ENCODE assay signal across 21 cellular contexts in genomic region chr12:9037431-9037830, GRCh38. TPM values are rescaled to one million over a fixed set of nuclear protein-coding genes. Genes with fewer than 3 reads are reported as not detected.
DNase-seq lines count a peak whose midpoint lies in the region; ATAC-seq and TF ChIP-seq lines count a peak whose summit lies in the region.
"Had no signal": no experiment of that assay in that cellular context is flagged by ENCODE, and none has a peak within 500 bp of the region (broad histone marks: within the 10 kb centered on the region; RNA-seq: fewer than 3 reads in every experiment).

No MANE protein-coding gene starts in this region.

- no peak overlapping the region for H3K27ac ChIP-seq in CD8-positive, alpha-beta T cell (ENCODE audit: low read depth, low read length)
- H3K27ac ChIP-seq: BLaER1 treated with 17β-estradiol and CSF1 and Interleukin-3, amounts not matched to agents 10 nM and 100 nM had no signal

- CTCF ChIA-PET in activated CD8-positive, alpha-beta T cell treated with anti-CD3 and anti-CD28 coated beads for 36 hours (lab: Charles Lee): interaction anchor here (1.0 to 6.7 kb wide), 10 partner anchors 9 to 380 kb away, joined by 3 to 173 read pairs (median 5); partner anchors contain the start of gene M6PR
- CTCF ChIA-PET in activated CD8-positive, alpha-beta T cell treated with anti-CD3 and anti-CD28 coated beads, Interleukin-2, amount 10 ng/mL, durations not matched to agents 7 days and 5 days (lab: Charles Lee): interaction anchor here (1.1 to 10.0 kb wide), 10 partner anchors 10 to 493 kb away, joined by 3 to 238 read pairs (median 4); partner anchors contain the start of gene M6PR
- CTCF ChIA-PET in CD8-positive, alpha-beta T cell (lab: Charles Lee): interaction anchor here (1.0 to 10.4 kb wide), 10 partner anchors 9 to 147 kb away, joined by 3 to 195 read pairs (median 8); partner anchors contain the start of gene M6PR

- H3K36me3 ChIP-seq in CD8-positive, alpha-beta T cell (ENCODE audit: insufficient read depth, low read length): no peaks in the 10 kb centered on the region
- H3K36me3 ChIP-seq: BLaER1 treated with 17β-estradiol and CSF1 and Interleukin-3, amounts not matched to agents 10 nM and 100 nM; MG63 had no signal

- intact Hi-C loops in activated CD8-positive, alpha-beta T cell treated with anti-CD3 and anti-CD28 coated beads for 36 hours (cut with micrococcal nuclease): no loop called here
- intact Hi-C loops in CD8-positive, alpha-beta T cell (cut with DNase I, micrococcal nuclease): loop anchor here (1.0 to 5.0 kb wide), 2 partner anchors 12 to 45 kb away; no protein-coding TSS in a partner anchor

- no peak overlapping the region for H3K4me3 ChIP-seq in CD8-positive, alpha-beta T cell (ENCODE audit: low read depth, low read length)
- H3K4me3 ChIP-seq: BLaER1 treated with 17β-estradiol and CSF1 and Interleukin-3, amounts not matched to agents 10 nM and 100 nM; MG63 had no signal

- H3K4me3 Mint-ChIP-seq in activated CD8-positive, alpha-beta T cell treated with anti-CD3 and anti-CD28 coated beads for 36 hours: no peak overlapping the region
- no peak overlapping the region for H3K4me3 Mint-ChIP-seq in activated CD8-positive, alpha-beta T cell treated with anti-CD3 and anti-CD28 coated beads, Interleukin-2, amount 10 ng/mL, durations not matched to agents 7 days and 5 days
- no peak overlapping the region for H3K4me3 Mint-ChIP-seq in CD8-positive, alpha-beta T cell
- H3K4me3 Mint-ChIP-seq in stimulated activated effector memory CD8-positive, alpha-beta T cell treated with anti-CD3 and anti-CD28 coated beads, Interleukin-12 subunit alpha, Interleukin-12 subunit beta, amount 100 ng/mL, for 72 hours: no peak overlapping the region

- H3K9me3 Mint-ChIP-seq in activated CD8-positive, alpha-beta T cell treated with anti-CD3 and anti-CD28 coated beads for 36 hours: peaks cover 2% of the 10 kb centered on the region
- no peaks in the 10 kb centered on the region for H3K9me3 Mint-ChIP-seq in activated CD8-positive, alpha-beta T cell treated with anti-CD3 and anti-CD28 coated beads, Interleukin-2, amount 10 ng/mL, durations not matched to agents 7 days and 5 days (ENCODE audit: insufficient read depth)
- H3K9me3 Mint-ChIP-seq in CD8-positive, alpha-beta T cell: no peaks in the 10 kb centered on the region
- H3K9me3 Mint-ChIP-seq in stimulated activated effector memory CD8-positive, alpha-beta T cell treated with anti-CD3 and anti-CD28 coated beads, Interleukin-12 subunit alpha, Interleukin-12 subunit beta, amount 100 ng/mL, for 72 hours: no peaks in the 10 kb centered on the region

- POLR2A ChIA-PET in activated CD8-positive, alpha-beta T cell treated with anti-CD3 and anti-CD28 coated beads for 36 hours (lab: Charles Lee): interaction anchor here (0.8 to 3.9 kb wide), 6 partner anchors 10 to 90 kb away, joined by 3 to 30 read pairs (median 4); partner anchors contain the start of gene M6PR
- POLR2A ChIA-PET in activated CD8-positive, alpha-beta T cell treated with anti-CD3 and anti-CD28 coated beads, Interleukin-2, amount 10 ng/mL, durations not matched to agents 7 days and 5 days (lab: Charles Lee): interaction anchor here (1.4 kb wide), 1 partner anchor 10 kb away, joined by 4 read pairs; no protein-coding TSS in a partner anchor
- POLR2A ChIA-PET in CD8-positive, alpha-beta T cell (lab: Charles Lee): interaction anchor here (1.4 to 1.9 kb wide), 2 partner anchors 10 to 88 kb away, joined by 7 to 11 read pairs; partner anchors contain the start of gene M6PR

- peaks cover 42% of the 10 kb centered on the region for H3K4me1 ChIP-seq in CD8-positive, alpha-beta T cell (ENCODE audit: insufficient read depth, low read length)

- ATAC-seq in activated CD8-positive, alpha-beta T cell treated with anti-CD3 and anti-CD28 coated beads for 36 hours: no peak
- ATAC-seq in activated CD8-positive, alpha-beta T cell treated with anti-CD3 and anti-CD28 coated beads, Interleukin-2, amount 10 ng/mL, durations not matched to agents 7 days and 5 days: no peak
- no peak for ATAC-seq in CD8-positive, alpha-beta T cell
- peak; percentile 61 for ATAC-seq in stimulated activated effector memory CD8-positive, alpha-beta T cell treated with anti-CD3 and anti-CD28 coated beads, Interleukin-12 subunit alpha, Interleukin-12 subunit beta, amount 100 ng/mL, for 72 hours

- no peak overlapping the region for H3K27ac Mint-ChIP-seq in activated CD8-positive, alpha-beta T cell treated with anti-CD3 and anti-CD28 coated beads for 36 hours
- no peak overlapping the region for H3K27ac Mint-ChIP-seq in activated CD8-positive, alpha-beta T cell treated with anti-CD3 and anti-CD28 coated beads, Interleukin-2, amount 10 ng/mL, durations not matched to agents 7 days and 5 days
- peak overlapping the region; percentile 61 for H3K27ac Mint-ChIP-seq in CD8-positive, alpha-beta T cell
- no peak overlapping the region for H3K27ac Mint-ChIP-seq in stimulated activated effector memory CD8-positive, alpha-beta T cell treated with anti-CD3 and anti-CD28 coated beads, Interleukin-12 subunit alpha, Interleukin-12 subunit beta, amount 100 ng/mL, for 72 hours

- H3K27me3 ChIP-seq in CD8-positive, alpha-beta T cell (ENCODE audit: insufficient read depth, low read length): no peaks in the 10 kb centered on the region
- H3K27me3 ChIP-seq: BLaER1 treated with 17β-estradiol and CSF1 and Interleukin-3, amounts not matched to agents 10 nM and 100 nM had no signal

- DNase-seq in activated CD8-positive, alpha-beta T cell treated with anti-CD3 and anti-CD28 coated beads for 36 hours: peak; percentile 39
- DNase-seq in activated CD8-positive, alpha-beta T cell treated with anti-CD3 and anti-CD28 coated beads, Interleukin-2, amount 10 ng/mL, durations not matched to agents 7 days and 5 days: no peak
- peak; percentile 32 for DNase-seq in stimulated activated CD4-positive, alpha-beta T cell treated with anti-CD3 and anti-CD28 coated beads, Interleukin-4, amount 100 ng/mL, for 24 hours
- DNase-seq in stimulated activated CD4-positive, alpha-beta T cell treated with anti-CD3 and anti-CD28 coated beads, Interleukin-2, amount 100 ng/mL, for 48 hours: no peak
- no peak for DNase-seq in CD8-positive, alpha-beta T cell
- no peak for DNase-seq in stimulated activated effector memory CD8-positive, alpha-beta T cell treated with anti-CD3 and anti-CD28 coated beads, Interleukin-12 subunit alpha, Interleukin-12 subunit beta, amount 100 ng/mL, for 72 hours (ENCODE audit: low spot score in 2 of 2)
- DNase-seq in NCI-H510A treated with DMSO at 0.1 percent for 48 hours (lab: John Stamatoyannopoulos, UW): no peak
- DNase-seq: DMS153, DND-41, HCEC 1CT, IMR-90, KG1, MG63, NCI-H1105 treated with DMSO at 0.1 percent for 48 hours, NCI-H146, NCI-H1930, NCI-H2107, NCI-H524 treated with DMSO at 0.1 percent for 48 hours, NCI-H774, SIG-M5 had no signal

- H3K4me1 Mint-ChIP-seq in activated CD8-positive, alpha-beta T cell treated with anti-CD3 and anti-CD28 coated beads for 36 hours (ENCODE audit: low read depth): peaks cover 60% of the 10 kb centered on the region
- peaks cover 23% of the 10 kb centered on the region for H3K4me1 Mint-ChIP-seq in activated CD8-positive, alpha-beta T cell treated with anti-CD3 and anti-CD28 coated beads, Interleukin-2, amount 10 ng/mL, durations not matched to agents 7 days and 5 days (ENCODE audit: low read depth)
- H3K4me1 Mint-ChIP-seq in CD8-positive, alpha-beta T cell (ENCODE audit: low read depth): peaks cover 63% of the 10 kb centered on the region
- H3K4me1 Mint-ChIP-seq in stimulated activated effector memory CD8-positive, alpha-beta T cell treated with anti-CD3 and anti-CD28 coated beads, Interleukin-12 subunit alpha, Interleukin-12 subunit beta, amount 100 ng/mL, for 72 hours: peaks cover 35% of the 10 kb centered on the region

- H3K9me3 ChIP-seq in CD8-positive, alpha-beta T cell (ENCODE audit: low read length): no peaks in the 10 kb centered on the region
- H3K9me3 ChIP-seq: MG63 had no signal

- no peak for TF ChIP-seq CTCF in activated CD8-positive, alpha-beta T cell treated with anti-CD3 and anti-CD28 coated beads for 36 hours (IDR thresholded peaks at IDR 0.05)
- no peak for TF ChIP-seq CTCF in CD8-positive, alpha-beta T cell (IDR thresholded peaks at IDR 0.05)

- no peaks in the 10 kb centered on the region for H3K27me3 Mint-ChIP-seq in activated CD8-positive, alpha-beta T cell treated with anti-CD3 and anti-CD28 coated beads for 36 hours
- peaks cover 3% of the 10 kb centered on the region for H3K27me3 Mint-ChIP-seq in activated CD8-positive, alpha-beta T cell treated with anti-CD3 and anti-CD28 coated beads, Interleukin-2, amount 10 ng/mL, durations not matched to agents 7 days and 5 days (ENCODE audit: low read depth)
- H3K27me3 Mint-ChIP-seq in CD8-positive, alpha-beta T cell (ENCODE audit: low read depth): no peaks in the 10 kb centered on the region

- peaks cover 11% of the 10 kb centered on the region for H3K36me3 Mint-ChIP-seq in activated CD8-positive, alpha-beta T cell treated with anti-CD3 and anti-CD28 coated beads for 36 hours (ENCODE audit: low read depth)
- H3K36me3 Mint-ChIP-seq in activated CD8-positive, alpha-beta T cell treated with anti-CD3 and anti-CD28 coated beads, Interleukin-2, amount 10 ng/mL, durations not matched to agents 7 days and 5 days (ENCODE audit: low read depth): no peaks in the 10 kb centered on the region
- peaks cover 29% of the 10 kb centered on the region for H3K36me3 Mint-ChIP-seq in CD8-positive, alpha-beta T cell
- H3K36me3 Mint-ChIP-seq in stimulated activated effector memory CD8-positive, alpha-beta T cell treated with anti-CD3 and anti-CD28 coated beads, Interleukin-12 subunit alpha, Interleukin-12 subunit beta, amount 100 ng/mL, for 72 hours: peaks cover 13% of the 10 kb centered on the region

RNA-seq across cellular contexts. Expression of gene KLRG1, which starts 48.1 kb away (rescaled TPM):
- total RNA-seq in activated CD8-positive, alpha-beta T cell treated with anti-CD3 and anti-CD28 coated beads for 36 hours: 10 to 100 TPM in 1 of 2 experiments, 1 to 10 TPM in 1; 6.6 to 10.1 TPM
- 1 to 10 TPM; 4.3 to 4.6 TPM for total RNA-seq in activated CD8-positive, alpha-beta T cell treated with anti-CD3 and anti-CD28 coated beads, Interleukin-2, amount 10 ng/mL, durations not matched to agents 7 days and 5 days
- total RNA-seq in CD8-positive, alpha-beta T cell: 10 to 100 TPM; 13.8 to 17.7 TPM

Comparison
In these comparisons a context has a peak if more than half of its experiments do, and no peak if none do; other contexts are left out.
1. DNase-seq: peak in activated CD8-positive, alpha-beta T cell treated with anti-CD3 and anti-CD28 coated beads for 36 hours (single experiment) and stimulated activated CD4-positive, alpha-beta T cell treated with anti-CD3 and anti-CD28 coated beads, Interleukin-4, amount 100 ng/mL, for 24 hours (single experiment); none in activated CD8-positive, alpha-beta T cell treated with anti-CD3 and anti-CD28 coated beads, Interleukin-2, amount 10 ng/mL, durations not matched to agents 7 days and 5 days (single experiment), stimulated activated CD4-positive, alpha-beta T cell treated with anti-CD3 and anti-CD28 coated beads, Interleukin-2, amount 100 ng/mL, for 48 hours (0 of 2), CD8-positive, alpha-beta T cell (0 of 7), stimulated activated effector memory CD8-positive, alpha-beta T cell treated with anti-CD3 and anti-CD28 coated beads, Interleukin-12 subunit alpha, Interleukin-12 subunit beta, amount 100 ng/mL, for 72 hours (0 of 2) and NCI-H510A treated with DMSO at 0.1 percent for 48 hours (single experiment).